In the genomic region with DNA sequence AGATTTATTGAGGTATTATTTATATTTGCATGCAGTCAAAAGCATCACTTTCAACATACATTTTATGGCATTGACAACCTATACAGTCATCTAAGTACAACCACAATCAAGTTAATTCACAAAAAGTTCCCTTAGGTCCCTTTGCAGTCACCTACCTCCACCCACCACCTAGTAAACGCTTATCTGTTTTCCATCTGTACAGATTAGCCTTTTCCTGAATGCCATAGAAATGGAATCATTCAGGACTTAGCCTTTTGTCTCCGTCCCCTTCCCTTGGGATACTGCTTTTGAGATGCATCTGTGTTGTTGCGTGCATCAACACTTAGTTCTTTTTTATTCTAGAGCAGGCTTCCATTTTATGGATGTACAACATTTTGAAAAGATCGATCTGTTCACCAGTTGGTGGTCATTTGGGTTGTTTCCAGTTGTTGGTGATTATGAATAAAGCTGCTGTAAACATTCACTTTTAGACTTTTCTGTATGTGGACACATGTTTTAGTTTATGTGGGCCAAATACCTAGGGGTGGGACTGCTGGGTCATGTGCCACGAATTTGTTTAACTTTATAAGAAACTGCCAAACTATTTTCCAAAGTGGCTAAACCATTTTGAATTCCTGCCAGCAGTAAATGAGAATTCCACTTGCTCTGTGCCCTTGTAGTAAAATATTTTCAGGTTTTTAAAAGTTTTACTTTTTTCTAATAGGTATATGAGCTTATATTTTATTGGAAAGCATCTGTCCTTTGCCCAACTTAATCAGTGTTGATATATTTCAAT, we compare ENCODE assay signal across 16 cellular contexts. TPM values are rescaled to one million over a fixed set of nuclear protein-coding genes. Genes with fewer than 3 reads are reported as not detected.
A peak's percentile ranks its signal among the peaks of the same experiment; 100 is the strongest.
DNase-seq lines count a peak whose midpoint lies in the region.
"Had no signal": no experiment of that assay in that cellular context is flagged by ENCODE, and none has a peak within 500 bp of the region (broad histone marks: within the 10 kb centered on the region; RNA-seq: fewer than 3 reads in every experiment).

No MANE protein-coding gene starts in this region.

- H3K4me3 ChIP-seq in skeletal muscle tissue (ENCODE audit: low read length in 3 of 3) = no peak overlapping the region
- H3K4me3 ChIP-seq: uterus had no signal

- peak overlapping the region; percentile 38 for H3K27ac ChIP-seq in skeletal muscle tissue (ENCODE audit: low read depth, low read length)
- H3K27ac ChIP-seq: uterus had no signal

- no peaks in the 10 kb centered on the region for H3K36me3 ChIP-seq in skeletal muscle tissue (ENCODE audit: control insufficient read depth in 3 of 3, insufficient read depth in 3 of 3, low read length in 3 of 3)
- H3K36me3 ChIP-seq: uterus had no signal

- H3K9ac ChIP-seq in skeletal muscle tissue (ENCODE audit: low read depth in 1 of 3, low read length in 3 of 3) = no peak overlapping the region

- no peaks in the 10 kb centered on the region for H3K9me3 ChIP-seq in skeletal muscle tissue (ENCODE audit: control insufficient read depth in 3 of 3, low read length in 3 of 3)
- H3K9me3 ChIP-seq: uterus had no signal

- H3K27me3 ChIP-seq in skeletal muscle tissue (ENCODE audit: control insufficient read depth in 3 of 3, insufficient read depth in 3 of 3, low read length in 3 of 3) = no peaks in the 10 kb centered on the region
- H3K27me3 ChIP-seq: uterus had no signal

- peaks cover 4 to 5% (median 4%) of the 10 kb centered on the region in 3 donors for H3K4me1 ChIP-seq in skeletal muscle tissue (ENCODE audit: control insufficient read depth in 3 of 3, insufficient read depth in 3 of 3, low read length in 3 of 3)
- H3K4me1 ChIP-seq: uterus had no signal

- intact Hi-C loops in head of caudate nucleus (cut with DNase I) = no loop called here

- DNase-seq in EH (ENCODE audit: low read depth) (peak; percentile 76), RPMI7951 (ENCODE audit: low read depth) (peak; percentile 40), fibroblast of gingiva (ENCODE audit: low read depth) (peak; percentile 75), NCI-H1092 (lab: John Stamatoyannopoulos, UW) (no peak), NCI-H146 (lab: John Stamatoyannopoulos, UW) (no peak), head of caudate nucleus (no peak), mucosa of gallbladder (ENCODE audit: low spot score) (no peak)
- DNase-seq: activated CD4-positive, CD25-positive, alpha-beta regulatory T cell treated with anti-CD3 and anti-CD28 coated beads, Interleukin-2, amount 50 U/mL, for 72 hours; activated CD8-positive, alpha-beta memory T cell treated with anti-CD3 and anti-CD28 coated beads, Interleukin-2, amount 50 U/mL, for 4 hours; CD4-positive, CD25-positive, alpha-beta regulatory T cell; cerebellar nuclear complex; NCI-H1417; NCI-H446 treated with DMSO at 0.1 percent for 48 hours; posterior cingulate gyrus; uterus had no signal

RNA-seq across cellular contexts. Expression of a gene that starts 17.6 kb away (rescaled TPM):
- 43.7 and 55.2 TPM in 2 replicates for total RNA-seq in RPMI7951 (2014; rRNA removed; shearing (Covaris generic))
- total RNA-seq in skeletal muscle tissue = 67.3 TPM
- 77.9 TPM for total RNA-seq in mucosa of gallbladder

Comparison
In these comparisons a context has a peak if more than half of its experiments do, and no peak if none do; other contexts are left out.
1. DNase-seq: peak in EH (single experiment), RPMI7951 (single experiment) and fibroblast of gingiva (single experiment); none in NCI-H1092 (single experiment), NCI-H146 (single experiment), head of caudate nucleus (0 of 42) and mucosa of gallbladder (single experiment).